Comparison of ENCODE assay signal across 8 cellular contexts in genomic region chr1:115098979-115099692, GRCh38. TPM values are rescaled to one million over a fixed set of nuclear protein-coding genes. Genes with fewer than 3 reads are reported as not detected.
DNase-seq lines count a peak whose midpoint lies in the region; ATAC-seq and TF ChIP-seq lines count a peak whose summit lies in the region.

No MANE protein-coding gene starts in this region.

- TF ChIP-seq CTCF in ascending aorta (IDR thresholded peaks at IDR 0.05), result no peak

- no peaks in the 10 kb centered on the region for H3K27me3 ChIP-seq in ascending aorta

- intact Hi-C loops in ascending aorta (cut with DNase I), result loop anchor here (2.0 to 10.0 kb wide), 3 partner anchors 36 to 514 kb away; partner anchors contain the start of gene BCAS2

- peak overlapping the region; percentile 82 for H3K27ac ChIP-seq in ascending aorta

- no peaks in the 10 kb centered on the region for H3K36me3 ChIP-seq in ascending aorta

- DNase-seq in COR-L47 (lab: John Stamatoyannopoulos, UW), result peak; percentile 51
- peak; percentile 69 for DNase-seq in HT1080 (ENCODE audit: low read depth)
- peak; percentile 41 for DNase-seq in SW480 (ENCODE audit: low spot score)
- DNase-seq in ascending aorta (ENCODE audit: low spot score in 2 of 2), result peak in 1 of 2 donors; percentile 81
- peak; percentile 95 for DNase-seq in left kidney (ENCODE audit: low read depth, low spot score)
- DNase-seq in stimulated activated CD8-positive, alpha-beta memory T cell treated with anti-CD3 and anti-CD28 coated beads, Interleukin-15, amount 100 ng/mL, for 1 hour (ENCODE audit: low read depth), result peak; percentile 49
- no peak for DNase-seq in putamen (ENCODE audit: low spot score)

- no peaks in the 10 kb centered on the region for H3K9me3 ChIP-seq in ascending aorta

- peak; percentile 86 for ATAC-seq in GM21381 (IDR thresholded peaks at IDR 0.05; ENCODE audit: unreplicated experiment)

- peaks cover 0 to 3% of the 10 kb centered on the region in 2 donors for H3K4me1 ChIP-seq in ascending aorta

- peak overlapping the region; percentile 32 to 61 for H3K4me3 ChIP-seq in ascending aorta

RNA-seq across cellular contexts. Expression of gene TSPAN2, which starts 9.8 kb away (rescaled TPM):
- 0.59 and 1.1 TPM in 2 replicates for total RNA-seq in HT1080 (2014; rRNA removed; shearing (Covaris generic))
- polyA plus RNA-seq in HT1080 (2015; cell fraction: cytosol; rRNA removed), result 0.50 and 0.51 TPM in 2 replicates
- 0.33 and 1.1 TPM in 2 replicates for polyA plus RNA-seq in HT1080 (2015; cell fraction: nucleus; rRNA removed)
- total RNA-seq in ascending aorta, result 10.9 TPM
